5 cellular contexts compared by ENCODE assay signal in genomic region chr10:18264466-18264865, GRCh38.
"Had no signal": no experiment of that assay in that cellular context is flagged by ENCODE, and none has a peak within 500 bp of the region (broad histone marks: within the 10 kb centered on the region; RNA-seq: fewer than 3 reads in every experiment).

No MANE protein-coding gene starts in this region.

- DNase-seq: GM23248, GOT3, H9, HCEC 1CT, KBM-7 had no signal
